22 cellular contexts compared by ENCODE assay signal in genomic region chr4:94689155-94689554, GRCh38.
"Had no signal": no experiment of that assay in that cellular context is flagged by ENCODE, and none has a peak within 500 bp of the region (broad histone marks: within the 10 kb centered on the region; RNA-seq: fewer than 3 reads in every experiment).

No MANE protein-coding gene starts in this region.

- H3K27me3 ChIP-seq: MG63, Peyer's patch, SJCRH30 had no signal

- H3K27ac ChIP-seq: PC-9, Peyer's patch, SJCRH30 had no signal

- H3K4me3 ChIP-seq: MG63, PC-9, Peyer's patch, SJCRH30 had no signal

- H3K4me1 ChIP-seq: Peyer's patch, SJCRH30 had no signal

- H3K4me2 ChIP-seq: PC-9 had no signal

- DNase-seq: Karpas-422, KG1, MG63, NCI-H1092, NCI-H1105 treated with DMSO at 0.1 percent for 48 hours, NCI-H1417 treated with DMSO at 0.1 percent for 48 hours, NCI-H146, NCI-H1694 treated with DMSO at 0.1 percent for 48 hours, NCI-H1930, NCI-H2081, NCI-H2107, NCI-H2227 treated with DMSO at 0.1 percent for 48 hours, NCI-H524, NCI-H526 treated with DMSO at 0.1 percent for 48 hours, NCI-H774, OCI-M1, PC-9, Peyer's patch, SHP77 treated with DMSO at 0.1 percent for 48 hours, SJCRH30 had no signal

- H3K9me3 ChIP-seq: MG63, Peyer's patch, SJCRH30 had no signal

- ATAC-seq: Right ventricle myocardium inferior, SK-N-SH treated with all-trans-retinoic acid at 6 μM for 48 hours had no signal

- H3K36me3 ChIP-seq: MG63, Peyer's patch, SJCRH30 had no signal
